ENCODE assay signal across 1 cellular context in the genomic region with DNA sequence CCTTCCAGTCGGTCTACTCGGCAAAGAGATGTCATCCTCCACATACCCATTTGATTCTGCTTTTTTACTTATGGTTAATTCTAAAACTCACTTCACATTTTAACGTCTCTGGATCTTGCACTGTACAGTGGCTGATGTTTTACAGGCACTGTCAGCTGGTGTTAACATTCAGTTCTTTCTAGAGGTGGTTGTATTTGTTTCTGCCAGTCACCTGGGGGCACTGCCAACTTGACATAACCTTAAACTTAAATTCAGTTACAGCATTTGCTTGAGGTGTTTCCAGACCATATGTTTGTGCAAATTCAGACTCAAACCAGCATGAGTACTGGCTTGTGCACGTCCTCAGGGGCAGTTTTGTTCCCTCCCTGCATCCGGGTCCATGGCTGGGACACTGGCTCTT.
TF ChIP-seq lines count a peak whose summit lies in the region.

No MANE protein-coding gene starts in this region.

TF ChIP-seq in SK-N-SH treated with all-trans-retinoic acid at 6 μM for 48 hours, 23 proteins besides CTCF, POLR2A, EP300 and RAD21 (continued from another document):
- TF ChIP-seq, protein P1, sequence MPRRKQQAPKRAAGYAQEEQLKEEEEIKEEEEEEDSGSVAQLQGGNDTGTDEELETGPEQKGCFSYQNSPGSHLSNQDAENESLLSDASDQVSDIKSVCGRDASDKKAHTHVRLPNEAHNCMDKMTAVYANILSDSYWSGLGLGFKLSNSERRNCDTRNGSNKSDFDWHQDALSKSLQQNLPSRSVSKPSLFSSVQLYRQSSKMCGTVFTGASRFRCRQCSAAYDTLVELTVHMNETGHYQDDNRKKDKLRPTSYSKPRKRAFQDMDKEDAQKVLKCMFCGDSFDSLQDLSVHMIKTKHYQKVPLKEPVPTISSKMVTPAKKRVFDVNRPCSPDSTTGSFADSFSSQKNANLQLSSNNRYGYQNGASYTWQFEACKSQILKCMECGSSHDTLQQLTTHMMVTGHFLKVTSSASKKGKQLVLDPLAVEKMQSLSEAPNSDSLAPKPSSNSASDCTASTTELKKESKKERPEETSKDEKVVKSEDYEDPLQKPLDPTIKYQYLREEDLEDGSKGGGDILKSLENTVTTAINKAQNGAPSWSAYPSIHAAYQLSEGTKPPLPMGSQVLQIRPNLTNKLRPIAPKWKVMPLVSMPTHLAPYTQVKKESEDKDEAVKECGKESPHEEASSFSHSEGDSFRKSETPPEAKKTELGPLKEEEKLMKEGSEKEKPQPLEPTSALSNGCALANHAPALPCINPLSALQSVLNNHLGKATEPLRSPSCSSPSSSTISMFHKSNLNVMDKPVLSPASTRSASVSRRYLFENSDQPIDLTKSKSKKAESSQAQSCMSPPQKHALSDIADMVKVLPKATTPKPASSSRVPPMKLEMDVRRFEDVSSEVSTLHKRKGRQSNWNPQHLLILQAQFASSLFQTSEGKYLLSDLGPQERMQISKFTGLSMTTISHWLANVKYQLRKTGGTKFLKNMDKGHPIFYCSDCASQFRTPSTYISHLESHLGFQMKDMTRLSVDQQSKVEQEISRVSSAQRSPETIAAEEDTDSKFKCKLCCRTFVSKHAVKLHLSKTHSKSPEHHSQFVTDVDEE (CRISPR knock-in tag; IDR thresholded peaks at IDR 0.05), result no peak
- TF ChIP-seq BACH2 (CRISPR knock-in tag; IDR thresholded peaks at IDR 0.05; ENCODE audit: borderline replicate concordance) (no peak), GLIS3 (CRISPR knock-in tag; IDR thresholded peaks at IDR 0.05) (no peak), OSR1 (CRISPR knock-in tag; IDR thresholded peaks at IDR 0.05) (no peak), PPARA (CRISPR knock-in tag; IDR thresholded peaks at IDR 0.05; ENCODE audit: borderline replicate concordance) (no peak), TOX (CRISPR knock-in tag; IDR thresholded peaks at IDR 0.05; ENCODE audit: borderline replicate concordance) (no peak)
- TF ChIP-seq, protein P2, sequence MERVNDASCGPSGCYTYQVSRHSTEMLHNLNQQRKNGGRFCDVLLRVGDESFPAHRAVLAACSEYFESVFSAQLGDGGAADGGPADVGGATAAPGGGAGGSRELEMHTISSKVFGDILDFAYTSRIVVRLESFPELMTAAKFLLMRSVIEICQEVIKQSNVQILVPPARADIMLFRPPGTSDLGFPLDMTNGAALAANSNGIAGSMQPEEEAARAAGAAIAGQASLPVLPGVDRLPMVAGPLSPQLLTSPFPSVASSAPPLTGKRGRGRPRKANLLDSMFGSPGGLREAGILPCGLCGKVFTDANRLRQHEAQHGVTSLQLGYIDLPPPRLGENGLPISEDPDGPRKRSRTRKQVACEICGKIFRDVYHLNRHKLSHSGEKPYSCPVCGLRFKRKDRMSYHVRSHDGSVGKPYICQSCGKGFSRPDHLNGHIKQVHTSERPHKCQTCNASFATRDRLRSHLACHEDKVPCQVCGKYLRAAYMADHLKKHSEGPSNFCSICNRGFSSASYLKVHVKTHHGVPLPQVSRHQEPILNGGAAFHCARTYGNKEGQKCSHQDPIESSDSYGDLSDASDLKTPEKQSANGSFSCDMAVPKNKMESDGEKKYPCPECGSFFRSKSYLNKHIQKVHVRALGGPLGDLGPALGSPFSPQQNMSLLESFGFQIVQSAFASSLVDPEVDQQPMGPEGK (CRISPR knock-in tag; IDR thresholded peaks at IDR 0.05; ENCODE audit: borderline replicate concordance), result no peak
